In genomic region chr2:43737097-43737854, GRCh38 we compare ENCODE assay signal across 15 cellular contexts. TPM values are rescaled to one million over a fixed set of nuclear protein-coding genes. Genes with fewer than 3 reads are reported as not detected.
DNase-seq lines count a peak whose midpoint lies in the region; ATAC-seq and TF ChIP-seq lines count a peak whose summit lies in the region.
"Had no signal": no experiment of that assay in that cellular context is flagged by ENCODE, and none has a peak within 500 bp of the region (broad histone marks: within the 10 kb centered on the region; RNA-seq: fewer than 3 reads in every experiment).

No MANE protein-coding gene starts in this region.

- no peaks in the 10 kb centered on the region for H4K20me1 ChIP-seq in neural progenitor cell (ENCODE audit: low read depth)

- DNase-seq in HK-2 (ENCODE audit: unreplicated experiment) (peak; percentile 52), astrocyte of the spinal cord (ENCODE audit: low read depth, low spot score) (peak; percentile 81), iris pigment epithelial cell (ENCODE audit: low read depth) (peak; percentile 96), upper lobe of right lung (no peak), neural progenitor cell (ENCODE audit: low spot score) (no peak), dorsolateral prefrontal cortex (no peak)
- DNase-seq in activated effector memory CD4-positive, alpha-beta T cell treated with anti-CD3 and anti-CD28 coated beads, Interleukin-2, amount 50 U/mL, for 16 hours = no peak
- DNase-seq: activated CD8-positive, alpha-beta memory T cell treated with anti-CD3 and anti-CD28 coated beads for 24 hours; DND-41; GOT3; mucosa of descending colon; NCI-H1105 treated with DMSO at 0.1 percent for 48 hours; NCI-H82; stimulated activated naive CD4-positive, alpha-beta T cell; T-cell had no signal

- no peaks in the 10 kb centered on the region for H3K36me3 Mint-ChIP-seq in neural progenitor cell

- no peak overlapping the region for H2AFZ ChIP-seq in neural progenitor cell (replicated peaks)

- TF ChIP-seq CTCF in astrocyte of the spinal cord (IDR thresholded peaks at IDR 0.05; ENCODE audit: low read depth, low read length) (no peak), upper lobe of right lung (IDR thresholded peaks at IDR 0.05) (no peak), neural progenitor cell (IDR thresholded peaks at IDR 0.05) (no peak), dorsolateral prefrontal cortex (IDR thresholded peaks at IDR 0.05 in 54 of 56, conservative IDR thresholded peaks at IDR 0.05 in 2 of 56; ENCODE audit: low read depth in 1 of 56, partially characterized antibody in 56 of 56) (no peak)

- H3K27ac ChIP-seq in upper lobe of right lung = peak overlapping the region; percentile 17
- no peak overlapping the region for H3K27ac ChIP-seq in neural progenitor cell
- H3K27ac ChIP-seq in dorsolateral prefrontal cortex = no peak overlapping the region

- H3K27me3 Mint-ChIP-seq in neural progenitor cell (ENCODE audit: insufficient read depth, low read depth) = no peaks in the 10 kb centered on the region

- no peak overlapping the region for H3K4me2 ChIP-seq in neural progenitor cell

- no peak overlapping the region for H3K4me3 Mint-ChIP-seq in neural progenitor cell
- H3K4me3 Mint-ChIP-seq: T-cell had no signal

- H3K4me3 ChIP-seq in astrocyte of the spinal cord (ENCODE audit: low read depth, low read length) (no peak overlapping the region), upper lobe of right lung (no peak overlapping the region), neural progenitor cell (no peak overlapping the region), dorsolateral prefrontal cortex (no peak overlapping the region)
- H3K4me3 ChIP-seq: mucosa of descending colon had no signal

- H3K9ac ChIP-seq in neural progenitor cell = no peak overlapping the region

- H3K4me1 ChIP-seq in upper lobe of right lung (no peaks in the 10 kb centered on the region), neural progenitor cell (no peaks in the 10 kb centered on the region)

- H3K36me3 ChIP-seq in upper lobe of right lung (peaks cover 6% of the 10 kb centered on the region), neural progenitor cell (no peaks in the 10 kb centered on the region)

- H3K9me3 ChIP-seq in upper lobe of right lung (no peaks in the 10 kb centered on the region), neural progenitor cell (ENCODE audit: low read depth) (no peaks in the 10 kb centered on the region)
- H3K9me3 ChIP-seq: mucosa of descending colon had no signal

- intact Hi-C loops in upper lobe of right lung (cut with DNase I) (no loop called here), dorsolateral prefrontal cortex (cut with DNase I) (no loop called here)

- H3F3A ChIP-seq in neural progenitor cell (ENCODE audit: low read depth) = no peaks in the 10 kb centered on the region

- peak; percentile 42 for ATAC-seq in upper lobe of right lung
- ATAC-seq: mucosa of descending colon, T-cell had no signal

- no peaks in the 10 kb centered on the region for H3K9me3 Mint-ChIP-seq in neural progenitor cell
- H3K9me3 Mint-ChIP-seq: T-cell had no signal

- H3K79me2 ChIP-seq in neural progenitor cell (ENCODE audit: low read depth) = no peaks in the 10 kb centered on the region

- H3K27ac Mint-ChIP-seq in neural progenitor cell = no peak overlapping the region
- H3K27ac Mint-ChIP-seq: T-cell had no signal

- in situ Hi-C loops in astrocyte of the spinal cord (cut with HindIII; ENCODE audit: low sequenced_read_pairs) = no loop called here

- no peaks in the 10 kb centered on the region for H3K27me3 ChIP-seq in upper lobe of right lung
- H3K27me3 ChIP-seq in neural progenitor cell = no peaks in the 10 kb centered on the region
- no peaks in the 10 kb centered on the region for H3K27me3 ChIP-seq in dorsolateral prefrontal cortex

- H3K4me1 Mint-ChIP-seq in neural progenitor cell = no peaks in the 10 kb centered on the region
- H3K4me1 Mint-ChIP-seq: T-cell had no signal

RNA-seq across cellular contexts. Expression of gene DYNC2LI1, which starts 36.6 kb away (rescaled TPM):
- total RNA-seq in upper lobe of right lung (22.4 TPM), neural progenitor cell (ENCODE audit: low replicate concordance) (37.6 and 92.1 TPM in 2 replicates), dorsolateral prefrontal cortex (10 to 100 TPM; 20.6 to 59.5 (median 40.1) TPM)

Comparison
In these comparisons a context has a peak if more than half of its experiments do, and no peak if none do; other contexts are left out.
1. DNase-seq: peak in HK-2 (single experiment), astrocyte of the spinal cord (single experiment) and iris pigment epithelial cell (single experiment); none in upper lobe of right lung (single experiment), neural progenitor cell (single experiment), dorsolateral prefrontal cortex (0 of 10) and activated effector memory CD4-positive, alpha-beta T cell treated with anti-CD3 and anti-CD28 coated beads, Interleukin-2, amount 50 U/mL, for 16 hours (single experiment).